In the genomic region with DNA sequence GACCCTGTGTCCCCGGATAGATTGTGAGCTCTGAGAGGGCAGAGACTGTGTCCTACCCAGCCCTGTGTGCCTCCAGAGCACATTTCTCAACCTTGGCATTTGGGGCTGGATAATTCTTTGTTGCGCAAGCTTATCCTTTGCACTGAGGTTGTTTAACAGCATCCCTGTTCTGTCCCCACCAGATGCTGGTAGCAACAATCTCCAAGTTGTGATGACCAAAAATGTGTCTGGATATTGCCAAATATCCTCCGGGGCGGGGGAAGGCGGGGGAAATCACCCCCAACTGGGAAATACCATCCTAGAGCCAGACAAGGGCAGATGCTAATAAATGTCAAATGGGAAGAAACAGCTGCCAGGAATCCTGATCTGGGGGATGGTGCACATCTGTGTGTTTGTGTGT, we compare ENCODE assay signal across 1 cellular context.
TF ChIP-seq lines count a peak whose summit lies in the region.

No MANE protein-coding gene starts in this region.

TF ChIP-seq in IMR-90, 13 proteins besides CTCF, POLR2A, EP300 and RAD21:
- TF ChIP-seq CHD1 (IDR thresholded peaks at IDR 0.05; ENCODE audit: low read depth, low read length) (no peak), CEBPB (IDR thresholded peaks at IDR 0.05; ENCODE audit: low read depth, low read length) (peak; percentile 89), MXI1 (IDR thresholded peaks at IDR 0.05; ENCODE audit: borderline replicate concordance, low read depth, low read length) (no peak), MAZ (IDR thresholded peaks at IDR 0.05; ENCODE audit: borderline replicate concordance, low read depth, low read length) (peak; percentile 44; the same call in 1 of the 2 replicates)
